8 cellular contexts compared by ENCODE assay signal in the genomic region with DNA sequence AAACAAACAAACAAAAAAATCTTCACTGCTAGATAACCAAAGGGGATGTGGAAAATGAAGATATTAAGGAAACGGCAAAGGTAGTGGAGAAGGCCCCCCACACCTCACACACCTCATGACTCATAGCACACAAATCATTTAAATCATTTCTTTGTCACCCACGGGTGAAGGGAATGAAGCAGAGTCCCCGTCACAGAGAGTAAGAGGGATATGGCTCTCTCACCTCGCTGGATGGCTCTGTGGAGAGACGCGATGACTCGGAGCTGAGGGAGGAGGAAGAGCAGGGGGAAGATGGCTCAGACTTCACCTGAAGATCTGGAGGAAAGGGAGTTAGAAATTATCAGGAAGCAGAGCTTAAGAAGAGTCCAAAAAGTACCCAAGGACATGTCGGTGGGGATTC. TPM values are rescaled to one million over a fixed set of nuclear protein-coding genes. Genes with fewer than 3 reads are reported as not detected.
DNase-seq lines count a peak whose midpoint lies in the region; ATAC-seq, FAIRE-seq and TF ChIP-seq lines count a peak whose summit lies in the region.

No MANE protein-coding gene starts in this region.

- BruUV-seq in HepG2 (replicated peaks; lab: Mats Ljungman, UMichigan) = no TSS peak

- no peak for FAIRE-seq in HepG2 (lab: Jason Lieb, UNC)

- peaks cover 25% of the 10 kb centered on the region for H3K79me2 ChIP-seq in HepG2 (ENCODE audit: insufficient read depth, low read length)

- H4K20me1 ChIP-seq in HepG2 (ENCODE audit: insufficient read depth, low read length) = no peaks in the 10 kb centered on the region

- H3K36me3 ChIP-seq in HepG2 (replicated peaks in 1 of 2; ENCODE audit: control insufficient read depth in 1 of 2, insufficient read depth in 2 of 2, low read length in 2 of 2) = peaks cover 2 to 29% of the 10 kb centered on the region in 2 experiments; a peak in 4 of 5 replicates
- peaks cover 28% of the 10 kb centered on the region for H3K36me3 ChIP-seq in thoracic aorta

- H3K9ac ChIP-seq in HepG2 (ENCODE audit: insufficient read depth, low read depth, low read length) = peak overlapping the region; percentile 86

- peaks cover 26% of the 10 kb centered on the region for H3K36me3 Mint-ChIP-seq in activated CD8-positive, alpha-beta memory T cell treated with anti-CD3 and anti-CD28 coated beads, Interleukin-2, amount 10 ng/mL, durations not matched to agents 7 days and 5 days
- H3K36me3 Mint-ChIP-seq in activated naive CD8-positive, alpha-beta T cell treated with anti-CD3 and anti-CD28 coated beads, Interleukin-2, amount 50 U/mL, for 24 hours (ENCODE audit: low read depth) = peaks cover 12% of the 10 kb centered on the region

- no peak for DNase-seq in activated CD8-positive, alpha-beta memory T cell treated with anti-CD3 and anti-CD28 coated beads, Interleukin-2, amount 10 ng/mL, durations not matched to agents 7 days and 5 days
- DNase-seq in activated CD8-positive, alpha-beta memory T cell treated with anti-CD3 and anti-CD28 coated beads, Interleukin-2, amount 50 U/mL, for 4 hours = no peak
- no peak for DNase-seq in activated naive CD8-positive, alpha-beta T cell treated with anti-CD3 and anti-CD28 coated beads, Interleukin-2, amount 50 U/mL, for 24 hours
- no peak for DNase-seq in HepG2 (ENCODE audit: low spot score)
- DNase-seq in thoracic aorta (ENCODE audit: low spot score) = no peak
- DNase-seq in NCI-H69 (lab: John Stamatoyannopoulos, UW) = no peak
- no peak for DNase-seq in mesenteric fat pad (ENCODE audit: low spot score)

- POLR2A ChIA-PET in HepG2 (lab: Yijun Ruan, JAX) = interaction anchor here (1.6 to 4.4 kb wide), 2 partner anchors 26 to 50 kb away, joined by 29 to 35 read pairs; a partner anchor contains a TSS

- peak overlapping the region; percentile 98 for H3K27ac Mint-ChIP-seq in activated CD8-positive, alpha-beta memory T cell treated with anti-CD3 and anti-CD28 coated beads, Interleukin-2, amount 10 ng/mL, durations not matched to agents 7 days and 5 days
- H3K27ac Mint-ChIP-seq in activated naive CD8-positive, alpha-beta T cell treated with anti-CD3 and anti-CD28 coated beads, Interleukin-2, amount 50 U/mL, for 24 hours = peak overlapping the region; percentile 96

- H3K27ac ChIP-seq in HepG2 (ENCODE audit: extremely low read length, insufficient read depth, low read length) (no peak overlapping the region), thoracic aorta (peak overlapping the region; percentile 3 to 88)

- H3K9me3 Mint-ChIP-seq in activated CD8-positive, alpha-beta memory T cell treated with anti-CD3 and anti-CD28 coated beads, Interleukin-2, amount 10 ng/mL, durations not matched to agents 7 days and 5 days (ENCODE audit: low read depth) = no peaks in the 10 kb centered on the region
- H3K9me3 Mint-ChIP-seq in activated naive CD8-positive, alpha-beta T cell treated with anti-CD3 and anti-CD28 coated beads, Interleukin-2, amount 50 U/mL, for 24 hours = no peaks in the 10 kb centered on the region

- H3K27me3 ChIP-seq in HepG2 (ENCODE audit: control insufficient read depth in 1 of 2, insufficient read depth in 2 of 2, low read length in 2 of 2) (no peaks in the 10 kb centered on the region; a peak in 1 of 5 replicates), thoracic aorta (replicated peaks; ENCODE audit: insufficient read depth) (no peaks in the 10 kb centered on the region)

- peaks cover 33% of the 10 kb centered on the region for H3K4me1 ChIP-seq in HepG2 (ENCODE audit: insufficient read depth, low read length)
- peaks cover 19 to 32% of the 10 kb centered on the region in 2 donors for H3K4me1 ChIP-seq in thoracic aorta (ENCODE audit: control insufficient read depth in 1 of 2, low read depth in 2 of 2)

- CTCF ChIA-PET in activated CD8-positive, alpha-beta memory T cell treated with anti-CD3 and anti-CD28 coated beads, Interleukin-2, amount 10 ng/mL, durations not matched to agents 7 days and 5 days (lab: Charles Lee) = interaction anchor here (1.2 to 5.0 kb wide), 4 partner anchors 8 to 69 kb away, joined by 4 to 47 read pairs (median 10); a partner anchor contains a TSS
- CTCF ChIA-PET in HepG2 (lab: Yijun Ruan, JAX; ENCODE audit: low intra/inter-chr PET ratio, low total read pairs) = no interaction called here

- H3K4me3 ChIP-seq in HepG2 (replicated peaks in 1 of 3; ENCODE audit: insufficient read depth in 1 of 3, low read depth in 2 of 3, low read length in 3 of 3) (peak overlapping the region; percentile 95 to 100 (median 99)), thoracic aorta (peak overlapping the region; percentile 90)

- H3K4me3 Mint-ChIP-seq in activated CD8-positive, alpha-beta memory T cell treated with anti-CD3 and anti-CD28 coated beads, Interleukin-2, amount 10 ng/mL, durations not matched to agents 7 days and 5 days = peak overlapping the region; percentile 99
- H3K4me3 Mint-ChIP-seq in activated naive CD8-positive, alpha-beta T cell treated with anti-CD3 and anti-CD28 coated beads, Interleukin-2, amount 50 U/mL, for 24 hours = peak overlapping the region; percentile 99

- TF ChIP-seq POLR2A in HepG2 (IDR thresholded peaks at IDR 0.05; ENCODE audit: insufficient read depth in 1 of 2, low read depth in 2 of 2, low read length in 2 of 2) = no peak

- TF ChIP-seq EP300 in HepG2 (IDR thresholded peaks at IDR 0.05; ENCODE audit: low read depth in 2 of 2, low read length in 2 of 2) (no peak), HepG2 (CRISPR knock-in tag; IDR thresholded peaks at IDR 0.05; ENCODE audit: borderline replicate concordance) (no peak)

- TF ChIP-seq CTCF in HepG2 (CRISPR knock-in tag; IDR thresholded peaks at IDR 0.05) = no peak
- TF ChIP-seq CTCF in thoracic aorta (IDR thresholded peaks at IDR 0.05) = no peak

- no peak overlapping the region for H2AFZ ChIP-seq in HepG2 (ENCODE audit: low read length)

- WGBS in HepG2 (ENCODE audit: low lambda C conversion rate) = 78% methylated on average over 8 of the region's 8 CpGs

- in situ Hi-C loops in HepG2 (cut with HindIII; ENCODE audit: extremely low pct_ligation_motif_present, low pct_unique_long_range_greater_than_20kb) = no loop called here

- H3K4me1 Mint-ChIP-seq in activated CD8-positive, alpha-beta memory T cell treated with anti-CD3 and anti-CD28 coated beads, Interleukin-2, amount 10 ng/mL, durations not matched to agents 7 days and 5 days = peaks cover 40% of the 10 kb centered on the region
- H3K4me1 Mint-ChIP-seq in activated naive CD8-positive, alpha-beta T cell treated with anti-CD3 and anti-CD28 coated beads, Interleukin-2, amount 50 U/mL, for 24 hours = peaks cover 37% of the 10 kb centered on the region

- H3K4me2 ChIP-seq in HepG2 (ENCODE audit: low read depth, low read length) = peak overlapping the region; percentile 93

- ATAC-seq in activated CD8-positive, alpha-beta memory T cell treated with anti-CD3 and anti-CD28 coated beads, Interleukin-2, amount 10 ng/mL, durations not matched to agents 7 days and 5 days = no peak
- no peak for ATAC-seq in activated naive CD8-positive, alpha-beta T cell treated with anti-CD3 and anti-CD28 coated beads, Interleukin-2, amount 50 U/mL, for 24 hours
- ATAC-seq in HepG2 (no peak), thoracic aorta (ENCODE audit: insufficient number of reproducible peaks, low FRiP score, low read depth) (no peak), GM19324 (IDR thresholded peaks at IDR 0.05; ENCODE audit: low FRiP score, unreplicated experiment) (no peak)

- intact Hi-C loops in HepG2 (cut with micrococcal nuclease; ENCODE audit: unreplicated experiment) = no loop called here

- H3K9me3 ChIP-seq in HepG2 (ENCODE audit: low read length) (no peaks in the 10 kb centered on the region), thoracic aorta (no peaks in the 10 kb centered on the region)

- no peak for TF ChIP-seq RAD21 in HepG2 (CRISPR knock-in tag; IDR thresholded peaks at IDR 0.05)

- H3K27me3 Mint-ChIP-seq in activated CD8-positive, alpha-beta memory T cell treated with anti-CD3 and anti-CD28 coated beads, Interleukin-2, amount 10 ng/mL, durations not matched to agents 7 days and 5 days = no peaks in the 10 kb centered on the region
- H3K27me3 Mint-ChIP-seq in activated naive CD8-positive, alpha-beta T cell treated with anti-CD3 and anti-CD28 coated beads, Interleukin-2, amount 50 U/mL, for 24 hours = no peaks in the 10 kb centered on the region

RNA-seq across cellular contexts. Expression of a gene that starts 1.2 kb away (rescaled TPM):
- 100 to 1,000 TPM; 119 to 135 TPM for total RNA-seq in activated CD8-positive, alpha-beta memory T cell treated with anti-CD3 and anti-CD28 coated beads, Interleukin-2, amount 10 ng/mL, durations not matched to agents 7 days and 5 days
- 7.5 and 18.1 TPM in 2 replicates for total RNA-seq in HepG2 (2016; rRNA removed; fragmentation: Illumina TruSeq; extraction: Trizol)
- 5.4 and 6.0 TPM in 2 replicates for total RNA-seq in HepG2 (2016; cell fraction: cytosol; rRNA removed; fragmentation: Illumina TruSeq; extraction: Trizol; ENCODE audit: low read depth)
- total RNA-seq in HepG2 (2016; cell fraction: insoluble cytoplasmic fraction; rRNA removed; fragmentation: Illumina TruSeq; extraction: Trizol) = 6.5 and 17.9 TPM in 2 replicates
- 4.1 and 4.3 TPM in 2 replicates for total RNA-seq in HepG2 (2016; cell fraction: membrane; rRNA removed; fragmentation: Illumina TruSeq; extraction: Trizol)
- 22.6 and 23.3 TPM in 2 replicates for total RNA-seq in HepG2 (2016; cell fraction: nucleus; rRNA removed; fragmentation: Illumina TruSeq; extraction: Trizol)
- polyA plus RNA-seq in HepG2 (2011; rRNA removed) = 44.0 and 45.8 TPM in 2 replicates
- polyA plus RNA-seq in HepG2 (2011; cell fraction: cytosol; rRNA removed) = 13.6 and 15.3 TPM in 2 replicates
- polyA plus RNA-seq in HepG2 (2011; cell fraction: nucleus; rRNA removed) = 155 and 167 TPM in 2 replicates
- polyA plus RNA-seq in HepG2 (2012) = 24.1 and 28.4 TPM in 2 replicates
- polyA plus RNA-seq in HepG2 (2016; cell fraction: cytosol; fragmentation: Illumina TruSeq; extraction: Trizol; ENCODE audit: low read depth) = 2.5 and 3.2 TPM in 2 replicates
- polyA plus RNA-seq in HepG2 (2016; cell fraction: insoluble cytoplasmic fraction; fragmentation: Illumina TruSeq; extraction: Trizol; ENCODE audit: low read depth) = 10.4 and 12.2 TPM in 2 replicates
- polyA plus RNA-seq in HepG2 (2016; cell fraction: membrane; fragmentation: Illumina TruSeq; extraction: Trizol; ENCODE audit: low read depth) = 3.3 and 4.5 TPM in 2 replicates
- 77.6 and 81.7 TPM in 2 replicates for polyA plus RNA-seq in HepG2 (2016; cell fraction: nucleus; fragmentation: Illumina TruSeq; extraction: Trizol; ENCODE audit: insufficient read depth, low read depth)
- polyA minus RNA-seq in HepG2 (2011; rRNA and poly(A)+ RNA removed; ENCODE audit: low replicate concordance) = 79.0 and 84.0 TPM in 2 replicates
- polyA minus RNA-seq in HepG2 (2011; cell fraction: cytosol; rRNA and poly(A)+ RNA removed) = 14.2 and 16.6 TPM in 2 replicates
- polyA minus RNA-seq in HepG2 (2011; cell fraction: nucleus; rRNA and poly(A)+ RNA removed) = 40.5 and 43.0 TPM in 2 replicates
- total RNA-seq in thoracic aorta = 10 to 100 TPM; 38.2 to 60.9 TPM
- total RNA-seq in mesenteric fat pad = 46.6 TPM

RNA-seq across cellular contexts. Expression of a gene that starts 3.2 kb away (rescaled TPM):
- total RNA-seq in activated CD8-positive, alpha-beta memory T cell treated with anti-CD3 and anti-CD28 coated beads, Interleukin-2, amount 10 ng/mL, durations not matched to agents 7 days and 5 days = 1 to 10 TPM; 7.4 to 7.9 TPM
- total RNA-seq in HepG2 (2016; rRNA removed; fragmentation: Illumina TruSeq; extraction: Trizol) = 10.0 and 11.0 TPM in 2 replicates
- 3.2 and 3.3 TPM in 2 replicates for total RNA-seq in HepG2 (2016; cell fraction: cytosol; rRNA removed; fragmentation: Illumina TruSeq; extraction: Trizol; ENCODE audit: low read depth)
- total RNA-seq in HepG2 (2016; cell fraction: insoluble cytoplasmic fraction; rRNA removed; fragmentation: Illumina TruSeq; extraction: Trizol) = 10.6 and 12.0 TPM in 2 replicates
- 5.3 and 5.7 TPM in 2 replicates for total RNA-seq in HepG2 (2016; cell fraction: membrane; rRNA removed; fragmentation: Illumina TruSeq; extraction: Trizol)
- total RNA-seq in HepG2 (2016; cell fraction: nucleus; rRNA removed; fragmentation: Illumina TruSeq; extraction: Trizol) = 3.6 and 4.7 TPM in 2 replicates
- polyA plus RNA-seq in HepG2 (2011; rRNA removed) = 2.9 and 3.0 TPM in 2 replicates
- polyA plus RNA-seq in HepG2 (2011; cell fraction: cytosol; rRNA removed) = 3.5 and 3.9 TPM in 2 replicates
- polyA plus RNA-seq in HepG2 (2011; cell fraction: nucleus; rRNA removed) = 2.3 TPM in 2 replicates
- polyA plus RNA-seq in HepG2 (2012) = 2.4 and 3.6 TPM in 2 replicates
- 2.5 and 3.0 TPM in 2 replicates for polyA plus RNA-seq in HepG2 (2016; cell fraction: cytosol; fragmentation: Illumina TruSeq; extraction: Trizol; ENCODE audit: low read depth)
- polyA plus RNA-seq in HepG2 (2016; cell fraction: insoluble cytoplasmic fraction; fragmentation: Illumina TruSeq; extraction: Trizol; ENCODE audit: low read depth) = 10.8 and 12.4 TPM in 2 replicates
- 3.5 and 4.2 TPM in 2 replicates for polyA plus RNA-seq in HepG2 (2016; cell fraction: membrane; fragmentation: Illumina TruSeq; extraction: Trizol; ENCODE audit: low read depth)
- 7.2 and 7.7 TPM in 2 replicates for polyA plus RNA-seq in HepG2 (2016; cell fraction: nucleus; fragmentation: Illumina TruSeq; extraction: Trizol; ENCODE audit: insufficient read depth, low read depth)
- polyA minus RNA-seq in HepG2 (2011; rRNA and poly(A)+ RNA removed; ENCODE audit: low replicate concordance) = 3.3 and 9.3 TPM in 2 replicates
- 1.8 and 2.4 TPM in 2 replicates for polyA minus RNA-seq in HepG2 (2011; cell fraction: cytosol; rRNA and poly(A)+ RNA removed)
- polyA minus RNA-seq in HepG2 (2011; cell fraction: nucleus; rRNA and poly(A)+ RNA removed) = 1.2 and 1.7 TPM in 2 replicates
- 1 to 10 TPM in 1 of 2 donors, under 1 TPM in 1; 0.41 to 3.2 TPM for total RNA-seq in thoracic aorta
- 4.3 TPM for total RNA-seq in mesenteric fat pad

RNA-seq across cellular contexts. Expression of a gene that starts 17.7 kb away (rescaled TPM):
- 1 to 10 TPM; 3.1 to 5.5 TPM for total RNA-seq in activated CD8-positive, alpha-beta memory T cell treated with anti-CD3 and anti-CD28 coated beads, Interleukin-2, amount 10 ng/mL, durations not matched to agents 7 days and 5 days
- total RNA-seq in HepG2 (2016; rRNA removed; fragmentation: Illumina TruSeq; extraction: Trizol) (0.74 and 1.6 TPM in 2 replicates), thoracic aorta (100 to 1,000 TPM; 194 to 210 TPM), mesenteric fat pad (187 TPM)
- 0.20 and 0.35 TPM in 2 replicates for total RNA-seq in HepG2 (2016; cell fraction: cytosol; rRNA removed; fragmentation: Illumina TruSeq; extraction: Trizol; ENCODE audit: low read depth)
- 0.86 and 1.5 TPM in 2 replicates for total RNA-seq in HepG2 (2016; cell fraction: insoluble cytoplasmic fraction; rRNA removed; fragmentation: Illumina TruSeq; extraction: Trizol)
- 0.65 and 0.83 TPM in 2 replicates for total RNA-seq in HepG2 (2016; cell fraction: membrane; rRNA removed; fragmentation: Illumina TruSeq; extraction: Trizol)
- 1.9 and 2.9 TPM in 2 replicates for total RNA-seq in HepG2 (2016; cell fraction: nucleus; rRNA removed; fragmentation: Illumina TruSeq; extraction: Trizol)
- polyA plus RNA-seq in HepG2 (2011; rRNA removed) = 2.7 and 2.9 TPM in 2 replicates
- 1.8 and 3.0 TPM in 2 replicates for polyA plus RNA-seq in HepG2 (2011; cell fraction: cytosol; rRNA removed)
- polyA plus RNA-seq in HepG2 (2011; cell fraction: nucleus; rRNA removed) = 11.9 and 13.2 TPM in 2 replicates
- polyA plus RNA-seq in HepG2 (2012) = 2.9 and 4.4 TPM in 2 replicates
- 0.37 and 0.42 TPM in 2 replicates for polyA plus RNA-seq in HepG2 (2016; cell fraction: cytosol; fragmentation: Illumina TruSeq; extraction: Trizol; ENCODE audit: low read depth)
- 0.76 and 1.1 TPM in 2 replicates for polyA plus RNA-seq in HepG2 (2016; cell fraction: insoluble cytoplasmic fraction; fragmentation: Illumina TruSeq; extraction: Trizol; ENCODE audit: low read depth)
- polyA plus RNA-seq in HepG2 (2016; cell fraction: membrane; fragmentation: Illumina TruSeq; extraction: Trizol; ENCODE audit: low read depth) = 0.43 and 0.76 TPM in 2 replicates
- polyA plus RNA-seq in HepG2 (2016; cell fraction: nucleus; fragmentation: Illumina TruSeq; extraction: Trizol; ENCODE audit: insufficient read depth, low read depth) = 1.9 and 4.8 TPM in 2 replicates
- polyA minus RNA-seq in HepG2 (2011; rRNA and poly(A)+ RNA removed; ENCODE audit: low replicate concordance) = 1.8 and 5.9 TPM in 2 replicates
- 0.49 and 2.0 TPM in 2 replicates for polyA minus RNA-seq in HepG2 (2011; cell fraction: cytosol; rRNA and poly(A)+ RNA removed)
- 6.1 and 7.2 TPM in 2 replicates for polyA minus RNA-seq in HepG2 (2011; cell fraction: nucleus; rRNA and poly(A)+ RNA removed)

RNA-seq across cellular contexts. Expression of a gene that starts 24.9 kb away (rescaled TPM):
- under 1 TPM; 0.23 to 0.28 TPM for total RNA-seq in activated CD8-positive, alpha-beta memory T cell treated with anti-CD3 and anti-CD28 coated beads, Interleukin-2, amount 10 ng/mL, durations not matched to agents 7 days and 5 days
- 0.11 and 0.64 TPM in 2 replicates for total RNA-seq in HepG2 (2016; rRNA removed; fragmentation: Illumina TruSeq; extraction: Trizol)
- not detected in 2 replicates for total RNA-seq in HepG2 (2016; cell fraction: cytosol; rRNA removed; fragmentation: Illumina TruSeq; extraction: Trizol; ENCODE audit: low read depth)
- 0.41 TPM in 1 of 2 replicates, not detected in the other for total RNA-seq in HepG2 (2016; cell fraction: insoluble cytoplasmic fraction; rRNA removed; fragmentation: Illumina TruSeq; extraction: Trizol)
- total RNA-seq in HepG2 (2016; cell fraction: membrane; rRNA removed; fragmentation: Illumina TruSeq; extraction: Trizol) = 0.40 and 0.55 TPM in 2 replicates
- total RNA-seq in HepG2 (2016; cell fraction: nucleus; rRNA removed; fragmentation: Illumina TruSeq; extraction: Trizol) = 0.63 and 1.3 TPM in 2 replicates
- polyA plus RNA-seq in HepG2 (2011; rRNA removed) = 1.4 TPM in 2 replicates
- polyA plus RNA-seq in HepG2 (2011; cell fraction: cytosol; rRNA removed) = 0.38 and 0.76 TPM in 2 replicates
- 13.0 TPM in 2 replicates for polyA plus RNA-seq in HepG2 (2011; cell fraction: nucleus; rRNA removed)
- 3.2 and 3.3 TPM in 2 replicates for polyA plus RNA-seq in HepG2 (2012)
- polyA plus RNA-seq in HepG2 (2016; cell fraction: cytosol; fragmentation: Illumina TruSeq; extraction: Trizol; ENCODE audit: low read depth) = 0.88 and 0.94 TPM in 2 replicates
- polyA plus RNA-seq in HepG2 (2016; cell fraction: insoluble cytoplasmic fraction; fragmentation: Illumina TruSeq; extraction: Trizol; ENCODE audit: low read depth) = 1.6 and 2.0 TPM in 2 replicates
- polyA plus RNA-seq in HepG2 (2016; cell fraction: membrane; fragmentation: Illumina TruSeq; extraction: Trizol; ENCODE audit: low read depth) = 2.4 TPM in 2 replicates
- 10.1 and 13.9 TPM in 2 replicates for polyA plus RNA-seq in HepG2 (2016; cell fraction: nucleus; fragmentation: Illumina TruSeq; extraction: Trizol; ENCODE audit: insufficient read depth, low read depth)
- polyA minus RNA-seq in HepG2 (2011; rRNA and poly(A)+ RNA removed; ENCODE audit: low replicate concordance) = 0.35 and 0.42 TPM in 2 replicates
- 0.69 TPM in 1 of 2 replicates, not detected in the other for polyA minus RNA-seq in HepG2 (2011; cell fraction: cytosol; rRNA and poly(A)+ RNA removed)
- polyA minus RNA-seq in HepG2 (2011; cell fraction: nucleus; rRNA and poly(A)+ RNA removed) = 0.25 and 0.52 TPM in 2 replicates
- 1 to 10 TPM; 3.8 to 6.8 TPM for total RNA-seq in thoracic aorta
- total RNA-seq in mesenteric fat pad = 1.0 TPM

RNA-seq across cellular contexts. Expression of a gene that starts 27.1 kb away (rescaled TPM):
- 10 to 100 TPM; 13.9 to 21.9 TPM for total RNA-seq in activated CD8-positive, alpha-beta memory T cell treated with anti-CD3 and anti-CD28 coated beads, Interleukin-2, amount 10 ng/mL, durations not matched to agents 7 days and 5 days
- total RNA-seq in HepG2 (2016; rRNA removed; fragmentation: Illumina TruSeq; extraction: Trizol) (20.1 and 39.2 TPM in 2 replicates), thoracic aorta (10 to 100 TPM; 21.8 to 42.0 TPM), mesenteric fat pad (24.4 TPM)
- total RNA-seq in HepG2 (2016; cell fraction: cytosol; rRNA removed; fragmentation: Illumina TruSeq; extraction: Trizol; ENCODE audit: low read depth) = 5.6 and 9.7 TPM in 2 replicates
- 19.2 and 37.8 TPM in 2 replicates for total RNA-seq in HepG2 (2016; cell fraction: insoluble cytoplasmic fraction; rRNA removed; fragmentation: Illumina TruSeq; extraction: Trizol)
- 16.4 and 20.0 TPM in 2 replicates for total RNA-seq in HepG2 (2016; cell fraction: membrane; rRNA removed; fragmentation: Illumina TruSeq; extraction: Trizol)
- total RNA-seq in HepG2 (2016; cell fraction: nucleus; rRNA removed; fragmentation: Illumina TruSeq; extraction: Trizol) = 35.4 and 44.6 TPM in 2 replicates
- polyA plus RNA-seq in HepG2 (2011; rRNA removed) = 61.8 and 79.3 TPM in 2 replicates
- 49.1 and 57.1 TPM in 2 replicates for polyA plus RNA-seq in HepG2 (2011; cell fraction: cytosol; rRNA removed)
- polyA plus RNA-seq in HepG2 (2011; cell fraction: nucleus; rRNA removed) = 64.9 and 74.8 TPM in 2 replicates
- polyA plus RNA-seq in HepG2 (2012) = 26.9 and 27.6 TPM in 2 replicates
- 6.6 and 9.2 TPM in 2 replicates for polyA plus RNA-seq in HepG2 (2016; cell fraction: cytosol; fragmentation: Illumina TruSeq; extraction: Trizol; ENCODE audit: low read depth)
- 22.9 and 24.6 TPM in 2 replicates for polyA plus RNA-seq in HepG2 (2016; cell fraction: insoluble cytoplasmic fraction; fragmentation: Illumina TruSeq; extraction: Trizol; ENCODE audit: low read depth)
- 13.8 and 16.0 TPM in 2 replicates for polyA plus RNA-seq in HepG2 (2016; cell fraction: membrane; fragmentation: Illumina TruSeq; extraction: Trizol; ENCODE audit: low read depth)
- polyA plus RNA-seq in HepG2 (2016; cell fraction: nucleus; fragmentation: Illumina TruSeq; extraction: Trizol; ENCODE audit: insufficient read depth, low read depth) = 77.3 and 84.1 TPM in 2 replicates
- polyA minus RNA-seq in HepG2 (2011; rRNA and poly(A)+ RNA removed; ENCODE audit: low replicate concordance) = 61.4 and 89.7 TPM in 2 replicates
- polyA minus RNA-seq in HepG2 (2011; cell fraction: cytosol; rRNA and poly(A)+ RNA removed) = 17.0 and 18.1 TPM in 2 replicates
- polyA minus RNA-seq in HepG2 (2011; cell fraction: nucleus; rRNA and poly(A)+ RNA removed) = 28.8 and 29.7 TPM in 2 replicates

Comparison
In these comparisons a context has a peak if more than half of its experiments do, and no peak if none do; other contexts are left out.
1. RNA of a gene that starts 17.7 kb away (total RNA-seq): 194 to 210 TPM in thoracic aorta and 187 TPM in mesenteric fat pad (single experiment); 3.1 to 5.5 TPM in activated CD8-positive, alpha-beta memory T cell treated with anti-CD3 and anti-CD28 coated beads, Interleukin-2, amount 10 ng/mL, durations not matched to agents 7 days and 5 days and 0.20 to 2.9 TPM in HepG2; every median in the first group is over 10 times any median in the second.